In the genomic region with DNA sequence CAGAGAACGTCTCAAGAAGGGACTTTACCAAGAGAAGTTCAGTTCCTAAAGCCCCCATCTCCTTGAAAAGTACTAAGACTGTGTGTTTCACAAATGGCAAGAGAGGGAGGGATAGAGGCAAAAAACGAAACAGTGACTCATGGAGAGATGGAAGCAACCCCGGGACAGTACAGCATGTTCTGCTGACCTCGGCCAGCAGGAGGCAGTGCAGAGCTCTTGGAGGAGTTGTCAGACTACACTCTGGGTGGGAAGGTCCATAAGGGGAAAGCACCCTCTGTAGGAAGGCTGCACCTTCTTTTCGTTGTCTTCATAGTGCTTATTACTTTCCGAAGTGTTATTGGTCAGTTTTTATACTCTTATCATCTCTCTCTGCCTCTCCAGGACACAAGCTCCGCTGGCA, we compare ENCODE assay signal across 8 cellular contexts.
DNase-seq lines count a peak whose midpoint lies in the region; ATAC-seq and TF ChIP-seq lines count a peak whose summit lies in the region.

No MANE protein-coding gene starts in this region.

- H3K27ac ChIP-seq in SU-DHL-6 (ENCODE audit: low read depth, low read length) = no peak overlapping the region

- no peaks in the 10 kb centered on the region for H3K9me3 ChIP-seq in SU-DHL-6 (ENCODE audit: insufficient read depth, low read length)

- no peak overlapping the region for H3K4me3 ChIP-seq in SU-DHL-6 (ENCODE audit: insufficient read depth, low read length, poor library complexity, severe bottlenecking)

- no peak overlapping the region for H2AFZ ChIP-seq in SU-DHL-6 (ENCODE audit: low read depth, low read length, severe bottlenecking)

- H3F3A ChIP-seq in SU-DHL-6 (ENCODE audit: insufficient read depth) = no peaks in the 10 kb centered on the region

- no peaks in the 10 kb centered on the region for H4K20me1 ChIP-seq in SU-DHL-6 (ENCODE audit: low read depth, low read length)

- peaks cover 23% of the 10 kb centered on the region for H3K4me1 Mint-ChIP-seq in activated naive CD8-positive, alpha-beta T cell treated with anti-CD3 and anti-CD28 coated beads, Interleukin-2, amount 10 ng/mL, durations not matched to agents 7 days and 5 days
- H3K4me1 Mint-ChIP-seq in immature natural killer cell = peaks cover 8 to 17% of the 10 kb centered on the region in 2 donors

- H3K9ac ChIP-seq in SU-DHL-6 (ENCODE audit: low read length) = no peak overlapping the region

- no peaks in the 10 kb centered on the region for H3K36me3 Mint-ChIP-seq in activated naive CD8-positive, alpha-beta T cell treated with anti-CD3 and anti-CD28 coated beads, Interleukin-2, amount 10 ng/mL, durations not matched to agents 7 days and 5 days
- H3K36me3 Mint-ChIP-seq in immature natural killer cell = no peaks in the 10 kb centered on the region

- no peak overlapping the region for H3K4me2 ChIP-seq in SU-DHL-6 (ENCODE audit: low read depth, low read length, poor library complexity, severe bottlenecking)

- peak; percentile 71 for DNase-seq in activated naive CD8-positive, alpha-beta T cell treated with anti-CD3 and anti-CD28 coated beads, Interleukin-2, amount 10 ng/mL, durations not matched to agents 7 days and 5 days
- DNase-seq in immature natural killer cell (peak; percentile 28 to 50 (median 42)), SK-N-DZ (ENCODE audit: low spot score) (no peak), DMS114 treated with DMSO at 0.1 percent for 48 hours (lab: John Stamatoyannopoulos, UW; ENCODE audit: unreplicated experiment) (no peak)
- DNase-seq in stimulated activated CD8-positive, alpha-beta memory T cell treated with anti-CD3 and anti-CD28 coated beads, Interleukin-12 subunit alpha, Interleukin-12 subunit beta, amount 100 ng/mL, for 1 hour (ENCODE audit: low read depth) = peak; percentile 37

- no peaks in the 10 kb centered on the region for H3K9me2 ChIP-seq in SU-DHL-6 (replicated peaks; ENCODE audit: insufficient read depth, low read length)

- no peaks in the 10 kb centered on the region for H3K36me3 ChIP-seq in SU-DHL-6 (ENCODE audit: low read length)

- H3K9me3 Mint-ChIP-seq in activated naive CD8-positive, alpha-beta T cell treated with anti-CD3 and anti-CD28 coated beads, Interleukin-2, amount 10 ng/mL, durations not matched to agents 7 days and 5 days = no peaks in the 10 kb centered on the region
- no peaks in the 10 kb centered on the region for H3K9me3 Mint-ChIP-seq in immature natural killer cell

- H3K79me2 ChIP-seq in SU-DHL-6 (ENCODE audit: insufficient read depth, low read length) = no peaks in the 10 kb centered on the region

- H3K4me3 Mint-ChIP-seq in activated naive CD8-positive, alpha-beta T cell treated with anti-CD3 and anti-CD28 coated beads, Interleukin-2, amount 10 ng/mL, durations not matched to agents 7 days and 5 days = no peak overlapping the region
- H3K4me3 Mint-ChIP-seq in immature natural killer cell = no peak overlapping the region

- no peak overlapping the region for H3K27ac Mint-ChIP-seq in activated naive CD8-positive, alpha-beta T cell treated with anti-CD3 and anti-CD28 coated beads, Interleukin-2, amount 10 ng/mL, durations not matched to agents 7 days and 5 days
- H3K27ac Mint-ChIP-seq in immature natural killer cell = no peak overlapping the region

- TF ChIP-seq CTCF in GM12874 (IDR thresholded peaks at IDR 0.05; ENCODE audit: insufficient read depth, low read depth, low read length) (peak; percentile 85), SU-DHL-6 (IDR thresholded peaks at IDR 0.05; ENCODE audit: insufficient read depth, low read length, poor library complexity, severe bottlenecking) (peak; percentile 36)

- peaks cover 11% of the 10 kb centered on the region for H3K27me3 Mint-ChIP-seq in activated naive CD8-positive, alpha-beta T cell treated with anti-CD3 and anti-CD28 coated beads, Interleukin-2, amount 10 ng/mL, durations not matched to agents 7 days and 5 days
- H3K27me3 Mint-ChIP-seq in immature natural killer cell (ENCODE audit: low read depth in 3 of 3) = peaks cover 0 to 10% (median 5%) of the 10 kb centered on the region in 3 donors

- no peaks in the 10 kb centered on the region for H3K27me3 ChIP-seq in SU-DHL-6 (ENCODE audit: low read length)

- POLR2A ChIA-PET in activated naive CD8-positive, alpha-beta T cell treated with anti-CD3 and anti-CD28 coated beads, Interleukin-2, amount 10 ng/mL, durations not matched to agents 7 days and 5 days (lab: Charles Lee) = interaction anchor here (1.0 to 4.1 kb wide), 2 partner anchors 33 to 100 kb away, joined by 7 to 24 read pairs; no protein-coding TSS in a partner anchor

- peak; percentile 61 for ATAC-seq in HG03342 (IDR thresholded peaks at IDR 0.05; ENCODE audit: unreplicated experiment)
- ATAC-seq in activated naive CD8-positive, alpha-beta T cell treated with anti-CD3 and anti-CD28 coated beads, Interleukin-2, amount 10 ng/mL, durations not matched to agents 7 days and 5 days (ENCODE audit: low read depth) = peak; percentile 57

Comparison
In these comparisons a context has a peak if more than half of its experiments do, and no peak if none do; other contexts are left out.
1. DNase-seq: peak in activated naive CD8-positive, alpha-beta T cell treated with anti-CD3 and anti-CD28 coated beads, Interleukin-2, amount 10 ng/mL, durations not matched to agents 7 days and 5 days (single experiment), immature natural killer cell (3 of 3) and stimulated activated CD8-positive, alpha-beta memory T cell treated with anti-CD3 and anti-CD28 coated beads, Interleukin-12 subunit alpha, Interleukin-12 subunit beta, amount 100 ng/mL, for 1 hour (single experiment); none in SK-N-DZ (single experiment) and DMS114 treated with DMSO at 0.1 percent for 48 hours (single experiment).